Comparison of ENCODE assay signal across 20 cellular contexts in the genomic region with DNA sequence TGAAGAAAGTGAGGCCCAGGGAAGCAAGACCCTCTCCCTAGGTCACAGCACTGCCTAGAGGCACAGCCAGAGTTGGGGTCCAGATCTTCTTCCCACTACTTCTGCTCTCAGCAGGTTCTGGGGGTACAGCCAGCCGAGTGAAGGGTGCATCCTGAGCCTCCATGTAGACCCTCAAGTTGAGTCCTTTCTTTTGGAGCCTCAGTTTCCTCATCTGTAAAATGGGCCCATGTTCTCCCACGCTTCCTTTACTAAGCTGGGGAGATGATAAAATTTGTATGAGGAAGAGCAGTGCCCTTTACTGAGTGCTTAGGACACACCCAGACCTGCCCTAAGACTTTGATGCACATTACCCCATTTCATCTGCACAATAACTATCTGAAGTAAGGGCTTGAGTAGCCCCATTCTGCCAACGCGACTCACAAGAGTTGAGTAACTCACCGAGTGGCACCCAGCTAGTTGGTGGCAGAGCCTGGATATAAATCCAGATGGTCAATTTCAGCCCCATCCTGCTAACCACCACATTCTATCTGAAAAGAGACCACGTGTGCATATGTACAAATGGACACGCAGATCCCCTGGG.
DNase-seq lines count a peak whose midpoint lies in the region; ATAC-seq, FAIRE-seq and TF ChIP-seq lines count a peak whose summit lies in the region.
"Had no signal": no experiment of that assay in that cellular context is flagged by ENCODE, and none has a peak within 500 bp of the region (broad histone marks: within the 10 kb centered on the region; RNA-seq: fewer than 3 reads in every experiment).

No MANE protein-coding gene starts in this region.

- TF ChIP-seq CTCF in HepG2 (CRISPR knock-in tag; IDR thresholded peaks at IDR 0.05) (no peak), right lobe of liver (IDR thresholded peaks at IDR 0.05) (no peak), bronchial epithelial cell (IDR thresholded peaks at IDR 0.05; ENCODE audit: insufficient read depth, low read length, severe bottlenecking) (no peak), nephron (IDR thresholded peaks at IDR 0.05; ENCODE audit: unreplicated experiment in 3 of 3) (no peak)

- H3K9ac ChIP-seq in HepG2 (ENCODE audit: insufficient read depth, low read depth, low read length), result no peak overlapping the region

- in situ Hi-C loops in HepG2 (cut with HindIII; ENCODE audit: extremely low pct_ligation_motif_present, low pct_unique_long_range_greater_than_20kb), result no loop called here

- CTCF ChIA-PET in HepG2 (lab: Yijun Ruan, JAX; ENCODE audit: low intra/inter-chr PET ratio, low total read pairs), result no interaction called here

- H3K4me3 Mint-ChIP-seq in nephron, result peak overlapping the region in 1 of 3 experiments; percentile 41
- no peak overlapping the region for H3K4me3 Mint-ChIP-seq in stimulated activated naive B cell treated with anti-CD40 and anti-IgM and Interleukin-4, amounts not matched to agents 10 μg/mL and 1 μg/mL and 100 μg/mL, for 72 hours
- H3K4me3 Mint-ChIP-seq: CD4-positive, alpha-beta T cell; H9; IgD-negative memory B cell had no signal

- POLR2A ChIA-PET in HepG2 (lab: Yijun Ruan, JAX), result no interaction called here

- H3K79me2 ChIP-seq in HepG2 (ENCODE audit: insufficient read depth, low read length), result no peaks in the 10 kb centered on the region

- no peaks in the 10 kb centered on the region for H3K36me3 Mint-ChIP-seq in nephron (ENCODE audit: low read depth)
- no peaks in the 10 kb centered on the region for H3K36me3 Mint-ChIP-seq in stimulated activated naive B cell treated with anti-CD40 and anti-IgM and Interleukin-4, amounts not matched to agents 10 μg/mL and 1 μg/mL and 100 μg/mL, for 72 hours

- no peaks in the 10 kb centered on the region for H3K9me3 Mint-ChIP-seq in nephron
- no peaks in the 10 kb centered on the region for H3K9me3 Mint-ChIP-seq in stimulated activated naive B cell treated with anti-CD40 and anti-IgM and Interleukin-4, amounts not matched to agents 10 μg/mL and 1 μg/mL and 100 μg/mL, for 72 hours
- H3K9me3 Mint-ChIP-seq: CD4-positive, alpha-beta T cell; H9; IgD-negative memory B cell had no signal

- BruUV-seq in HepG2 (replicated peaks; lab: Mats Ljungman, UMichigan), result no TSS peak

- H3K27me3 ChIP-seq in HepG2 (ENCODE audit: control insufficient read depth in 1 of 2, insufficient read depth in 2 of 2, low read length in 2 of 2) (peaks cover 18 to 62% of the 10 kb centered on the region in 2 experiments), right lobe of liver (no peaks in the 10 kb centered on the region), bronchial epithelial cell (ENCODE audit: control insufficient read depth, insufficient read depth, low read length) (no peaks in the 10 kb centered on the region)

- no peak overlapping the region for H2AFZ ChIP-seq in HepG2 (ENCODE audit: low read length)

- H3K27ac ChIP-seq in HepG2 (ENCODE audit: extremely low read length, insufficient read depth, low read length) (no peak overlapping the region), right lobe of liver (no peak overlapping the region)
- H3K27ac ChIP-seq: 22Rv1, A549, C4-2B had no signal

- H3K36me3 ChIP-seq in HepG2 (replicated peaks in 1 of 2; ENCODE audit: control insufficient read depth in 1 of 2, insufficient read depth in 2 of 2, low read length in 2 of 2) (no peaks in the 10 kb centered on the region), right lobe of liver (no peaks in the 10 kb centered on the region), bronchial epithelial cell (ENCODE audit: control insufficient read depth, insufficient read depth, low read length) (no peaks in the 10 kb centered on the region)

- no peak overlapping the region for H3K4me3 ChIP-seq in HepG2 (replicated peaks in 1 of 3; ENCODE audit: insufficient read depth in 1 of 3, low read depth in 2 of 3, low read length in 3 of 3)
- no peak overlapping the region for H3K4me3 ChIP-seq in right lobe of liver
- no peak overlapping the region for H3K4me3 ChIP-seq in bronchial epithelial cell (ENCODE audit: low read depth, low read length)
- H3K4me3 ChIP-seq: A549 had no signal

- DNase-seq in HepG2 (ENCODE audit: low spot score) (no peak), right lobe of liver (no peak), bronchial epithelial cell (ENCODE audit: low read depth) (peak; percentile 49), SK-N-DZ (ENCODE audit: low spot score) (no peak)
- DNase-seq in stimulated activated naive B cell treated with anti-CD40 and anti-IgM and Interleukin-4, amounts not matched to agents 10 μg/mL and 1 μg/mL and 100 μg/mL, for 72 hours, result no peak
- DNase-seq: AML-193; Caco-2; CD4-positive, alpha-beta T cell; H9 had no signal

- peak overlapping the region in 2 of 3 experiments; percentile 88 to 89 for H3K27ac Mint-ChIP-seq in nephron
- H3K27ac Mint-ChIP-seq in stimulated activated naive B cell treated with anti-CD40 and anti-IgM and Interleukin-4, amounts not matched to agents 10 μg/mL and 1 μg/mL and 100 μg/mL, for 72 hours, result no peak overlapping the region
- H3K27ac Mint-ChIP-seq: CD4-positive, alpha-beta T cell; H9 had no signal

- FAIRE-seq in HepG2 (lab: Jason Lieb, UNC) (no peak), bronchial epithelial cell (lab: Jason Lieb, UNC) (peak; percentile 95)
- FAIRE-seq: A549, D721Med, G401.6, GM12891, H1, HTR-8/SVneo had no signal

- no peak for TF ChIP-seq RAD21 in HepG2 (CRISPR knock-in tag; IDR thresholded peaks at IDR 0.05)

- peaks cover 55% of the 10 kb centered on the region for H3K4me1 Mint-ChIP-seq in nephron
- H3K4me1 Mint-ChIP-seq in stimulated activated naive B cell treated with anti-CD40 and anti-IgM and Interleukin-4, amounts not matched to agents 10 μg/mL and 1 μg/mL and 100 μg/mL, for 72 hours, result peaks cover 0 to under 1% of the 10 kb centered on the region in 2 donors

- 71% methylated on average over 6 of the region's 7 CpGs for WGBS in HepG2 (ENCODE audit: low lambda C conversion rate)
- 79% methylated on average over 5 of the region's 7 CpGs for WGBS in right lobe of liver (ENCODE audit: insufficient coverage, low coverage, low lambda C conversion rate, missing lambda C conversion rate)

- no peak for ATAC-seq in HepG2
- no peak for ATAC-seq in right lobe of liver
- no peak for ATAC-seq in stimulated activated naive B cell treated with anti-CD40 and anti-IgM and Interleukin-4, amounts not matched to agents 10 μg/mL and 1 μg/mL and 100 μg/mL, for 72 hours (replicated peaks)
- ATAC-seq in HG03354 (IDR thresholded peaks at IDR 0.05; ENCODE audit: poor library complexity, severe bottlenecking, unreplicated experiment), result no peak
- ATAC-seq: A549 had no signal

- H3K4me1 ChIP-seq in HepG2 (ENCODE audit: insufficient read depth, low read length), result peaks cover 5% of the 10 kb centered on the region; the same call in 1 of the 2 replicates
- H3K4me1 ChIP-seq in right lobe of liver, result peaks cover 0 to 3% (median 0%) of the 10 kb centered on the region in 4 donors
- H3K4me1 ChIP-seq: A549, Caco-2 had no signal

- TF ChIP-seq POLR2A in HepG2 (IDR thresholded peaks at IDR 0.05; ENCODE audit: insufficient read depth in 1 of 2, low read depth in 2 of 2, low read length in 2 of 2) (no peak), right lobe of liver (IDR thresholded peaks at IDR 0.05) (no peak)

- H3K9me3 ChIP-seq in HepG2 (ENCODE audit: low read length) (no peaks in the 10 kb centered on the region), right lobe of liver (no peaks in the 10 kb centered on the region)
- H3K9me3 ChIP-seq: A549, Caco-2 had no signal

- H4K20me1 ChIP-seq in HepG2 (ENCODE audit: insufficient read depth, low read length), result no peaks in the 10 kb centered on the region

- TF ChIP-seq EP300 in HepG2 (IDR thresholded peaks at IDR 0.05; ENCODE audit: low read depth in 2 of 2, low read length in 2 of 2) (no peak), HepG2 (CRISPR knock-in tag; IDR thresholded peaks at IDR 0.05; ENCODE audit: borderline replicate concordance) (no peak)

- H3K27me3 Mint-ChIP-seq in nephron (ENCODE audit: low read depth), result peaks cover 9% of the 10 kb centered on the region
- peaks cover 38 to 42% of the 10 kb centered on the region in 2 donors for H3K27me3 Mint-ChIP-seq in stimulated activated naive B cell treated with anti-CD40 and anti-IgM and Interleukin-4, amounts not matched to agents 10 μg/mL and 1 μg/mL and 100 μg/mL, for 72 hours

- intact Hi-C loops in HepG2 (cut with micrococcal nuclease; ENCODE audit: unreplicated experiment) (no loop called here), right lobe of liver (cut with DNase I) (no loop called here)

- H3K4me2 ChIP-seq in HepG2 (ENCODE audit: low read depth, low read length), result no peak overlapping the region
- H3K4me2 ChIP-seq: A549 had no signal

TF ChIP-seq in HepG2, 621 proteins besides CTCF, POLR2A, EP300 and RAD21:
- no peak for TF ChIP-seq ZBTB20 (CRISPR knock-in tag; IDR thresholded peaks at IDR 0.05; ENCODE audit: borderline replicate concordance, low read depth)
- TF ChIP-seq ZNF629 (CRISPR knock-in tag; conservative IDR thresholded peaks at IDR 0.05), result peak; percentile 77
- TF ChIP-seq, protein P1, sequence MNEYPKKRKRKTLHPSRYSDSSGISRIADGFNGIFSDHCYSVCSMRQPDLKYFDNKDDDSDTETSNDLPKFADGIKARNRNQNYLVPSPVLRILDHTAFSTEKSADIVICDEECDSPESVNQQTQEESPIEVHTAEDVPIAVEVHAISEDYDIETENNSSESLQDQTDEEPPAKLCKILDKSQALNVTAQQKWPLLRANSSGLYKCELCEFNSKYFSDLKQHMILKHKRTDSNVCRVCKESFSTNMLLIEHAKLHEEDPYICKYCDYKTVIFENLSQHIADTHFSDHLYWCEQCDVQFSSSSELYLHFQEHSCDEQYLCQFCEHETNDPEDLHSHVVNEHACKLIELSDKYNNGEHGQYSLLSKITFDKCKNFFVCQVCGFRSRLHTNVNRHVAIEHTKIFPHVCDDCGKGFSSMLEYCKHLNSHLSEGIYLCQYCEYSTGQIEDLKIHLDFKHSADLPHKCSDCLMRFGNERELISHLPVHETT (CRISPR knock-in tag; conservative IDR thresholded peaks at IDR 0.05), result no peak
- TF ChIP-seq NFKBIZ (CRISPR knock-in tag; IDR thresholded peaks at IDR 0.05), result no peak
